Comparison of ENCODE assay signal across 14 cellular contexts in the genomic region with DNA sequence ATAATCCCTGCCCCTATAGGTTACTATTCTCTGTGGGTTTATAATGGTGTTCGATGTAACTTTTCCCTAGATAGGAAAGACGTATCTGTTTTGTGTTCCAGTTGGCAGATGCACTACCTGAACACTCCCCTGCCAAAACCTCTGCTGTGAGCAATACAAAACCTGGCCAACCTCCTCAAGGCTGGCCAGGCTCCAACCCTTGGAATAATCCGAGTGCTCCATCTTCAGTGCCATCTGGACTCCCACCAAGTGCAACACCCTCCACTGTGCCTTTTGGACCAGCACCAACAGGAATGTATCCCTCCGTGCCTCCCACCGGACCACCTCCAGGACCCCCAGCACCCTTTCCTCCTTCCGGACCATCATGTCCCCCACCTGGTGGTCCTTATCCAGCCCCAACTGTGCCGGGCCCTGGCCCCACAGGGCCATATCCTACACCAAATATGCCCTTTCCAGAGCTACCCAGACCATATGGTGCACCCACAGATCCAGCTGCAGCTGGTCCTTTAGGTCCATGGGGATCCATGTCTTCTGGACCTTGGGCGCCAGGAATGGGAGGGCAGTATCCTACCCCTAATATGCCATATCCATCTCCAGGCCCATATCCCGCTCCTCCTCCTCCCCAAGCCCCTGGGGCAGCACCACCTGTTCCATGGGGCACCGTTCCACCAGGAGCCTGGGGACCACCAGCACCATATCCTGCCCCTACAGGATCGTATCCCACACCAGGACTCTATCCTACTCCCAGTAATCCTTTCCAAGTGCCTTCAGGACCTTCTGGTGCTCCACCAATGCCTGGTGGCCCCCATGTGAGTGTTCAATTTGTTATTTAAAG. TPM values are rescaled to one million over a fixed set of nuclear protein-coding genes. Genes with fewer than 3 reads are reported as not detected.
DNase-seq lines count a peak whose midpoint lies in the region; ATAC-seq and TF ChIP-seq lines count a peak whose summit lies in the region.
"Had no signal": no experiment of that assay in that cellular context is flagged by ENCODE, and none has a peak within 500 bp of the region (broad histone marks: within the 10 kb centered on the region; RNA-seq: fewer than 3 reads in every experiment).

No MANE protein-coding gene starts in this region.

- no peak for ATAC-seq in HG02870 (IDR thresholded peaks at IDR 0.05; ENCODE audit: unreplicated experiment)
- ATAC-seq: stimulated activated naive CD8-positive, alpha-beta T cell treated with anti-CD3 and anti-CD28 coated beads, Interleukin-15, Interleukin-2, amounts not matched to agents 100 U/mL and 50 U/mL, for 24 hours had no signal

- no peak overlapping the region for H3K9ac ChIP-seq in smooth muscle cell (ENCODE audit: low read depth)

- H3K27me3 Mint-ChIP-seq in endothelial cell (ENCODE audit: unreplicated experiment): no peaks in the 10 kb centered on the region
- no peaks in the 10 kb centered on the region for H3K27me3 Mint-ChIP-seq in neural crest cell (ENCODE audit: low read depth)
- H3K27me3 Mint-ChIP-seq in activated T-helper 1 cell treated with anti-CD3 and anti-CD28 coated beads, Interleukin-12 subunit alpha, Interleukin-12 subunit beta, Interleukin-2, Interleukin-4 antibody, amounts not matched to agents 30 ng/mL and 10 ng/mL and 1 ng/mL, durations not matched to agents 14 hours and 24 hours and 36 hours (ENCODE audit: insufficient read depth): no peaks in the 10 kb centered on the region
- H3K27me3 Mint-ChIP-seq: activated B cell treated with CpG ODN at 0.5 μM for 24 hours had no signal

- no peak overlapping the region for H3K27ac ChIP-seq in smooth muscle cell (ENCODE audit: low read depth)
- H3K27ac ChIP-seq: hepatocyte had no signal

- H3K4me3 ChIP-seq in smooth muscle cell: no peak overlapping the region
- H3K4me3 ChIP-seq: hepatocyte had no signal

- no peak overlapping the region for H3K4me2 ChIP-seq in smooth muscle cell
- H3K4me2 ChIP-seq: hepatocyte had no signal

- peaks cover 15% of the 10 kb centered on the region for H3K36me3 Mint-ChIP-seq in endothelial cell (ENCODE audit: low read depth, unreplicated experiment)
- H3K36me3 Mint-ChIP-seq in neural crest cell (ENCODE audit: low read depth): peaks cover 37% of the 10 kb centered on the region
- peaks cover 57% of the 10 kb centered on the region for H3K36me3 Mint-ChIP-seq in activated T-helper 1 cell treated with anti-CD3 and anti-CD28 coated beads, Interleukin-12 subunit alpha, Interleukin-12 subunit beta, Interleukin-2, Interleukin-4 antibody, amounts not matched to agents 30 ng/mL and 10 ng/mL and 1 ng/mL, durations not matched to agents 14 hours and 24 hours and 36 hours (ENCODE audit: low read depth)

- H3K9me3 Mint-ChIP-seq in endothelial cell (ENCODE audit: unreplicated experiment) (no peaks in the 10 kb centered on the region), neural crest cell (no peaks in the 10 kb centered on the region)
- no peaks in the 10 kb centered on the region for H3K9me3 Mint-ChIP-seq in activated T-helper 1 cell treated with anti-CD3 and anti-CD28 coated beads, Interleukin-12 subunit alpha, Interleukin-12 subunit beta, Interleukin-2, Interleukin-4 antibody, amounts not matched to agents 30 ng/mL and 10 ng/mL and 1 ng/mL, durations not matched to agents 14 hours and 24 hours and 36 hours
- H3K9me3 Mint-ChIP-seq: activated B cell treated with CpG ODN at 0.5 μM for 24 hours had no signal

- TF ChIP-seq CTCF in endothelial cell (IDR thresholded peaks at IDR 0.05; ENCODE audit: unreplicated experiment): no peak
- no peak for TF ChIP-seq CTCF in neural crest cell (conservative IDR thresholded peaks at IDR 0.05)
- TF ChIP-seq CTCF in smooth muscle cell (IDR thresholded peaks at IDR 0.05; ENCODE audit: borderline replicate concordance, insufficient read depth, poor library complexity, severe bottlenecking): no peak

- peaks cover 87% of the 10 kb centered on the region for H4K20me1 ChIP-seq in smooth muscle cell (ENCODE audit: low read depth)

- H3K9me3 ChIP-seq in smooth muscle cell (replicated peaks; ENCODE audit: low read depth): no peaks in the 10 kb centered on the region
- H3K9me3 ChIP-seq: BE2C had no signal

- peak; percentile 56 for DNase-seq in D341Med (ENCODE audit: low spot score)
- peak; percentile 91 for DNase-seq in NCI-H2171 treated with DMSO at 0.1 percent for 48 hours (lab: John Stamatoyannopoulos, UW)
- DNase-seq in endothelial cell (ENCODE audit: low spot score): no peak
- DNase-seq in neural crest cell (ENCODE audit: low read depth, low spot score): no peak
- DNase-seq in GM19238 (ENCODE audit: insufficient read length, low spot score): no peak
- DNase-seq in smooth muscle cell (lab: John Stamatoyannopoulos, UW; ENCODE audit: unreplicated experiment): no peak
- DNase-seq in activated T-helper 1 cell treated with anti-CD3 and anti-CD28 coated beads, Interleukin-12 subunit alpha, Interleukin-12 subunit beta, Interleukin-2, Interleukin-4 antibody, amounts not matched to agents 30 ng/mL and 10 ng/mL and 1 ng/mL, durations not matched to agents 14 hours and 24 hours and 36 hours (ENCODE audit: low spot score): no peak
- DNase-seq: activated B cell treated with CpG ODN at 0.5 μM for 24 hours; activated T-cell treated with anti-CD3 and anti-CD28 coated beads, Interleukin-2, amount 50 U/mL, for 1 hour; BE2C; stimulated activated CD4-positive, alpha-beta T cell treated with anti-CD3 and anti-CD28 coated beads, Interleukin-2, amount 100 ng/mL, for 48 hours; stimulated activated naive CD8-positive, alpha-beta T cell treated with anti-CD3 and anti-CD28 coated beads, Interleukin-15, Interleukin-2, amounts not matched to agents 100 U/mL and 50 U/mL, for 24 hours had no signal

- H3F3A ChIP-seq in smooth muscle cell (ENCODE audit: low read depth): peaks cover 22% of the 10 kb centered on the region

- H3K27ac Mint-ChIP-seq in endothelial cell (ENCODE audit: unreplicated experiment): no peak overlapping the region
- H3K27ac Mint-ChIP-seq in neural crest cell (ENCODE audit: unreplicated experiment): peak overlapping the region; percentile 62
- H3K27ac Mint-ChIP-seq in activated T-helper 1 cell treated with anti-CD3 and anti-CD28 coated beads, Interleukin-12 subunit alpha, Interleukin-12 subunit beta, Interleukin-2, Interleukin-4 antibody, amounts not matched to agents 30 ng/mL and 10 ng/mL and 1 ng/mL, durations not matched to agents 14 hours and 24 hours and 36 hours: no peak overlapping the region
- H3K27ac Mint-ChIP-seq: activated B cell treated with CpG ODN at 0.5 μM for 24 hours had no signal

- peaks cover 21% of the 10 kb centered on the region for H3K36me3 ChIP-seq in smooth muscle cell (ENCODE audit: low read depth)

- H3K79me2 ChIP-seq in smooth muscle cell (ENCODE audit: low read depth): peaks cover 56% of the 10 kb centered on the region

- no peaks in the 10 kb centered on the region for H3K4me1 ChIP-seq in smooth muscle cell (ENCODE audit: low read depth)
- H3K4me1 ChIP-seq: BE2C had no signal

- intact Hi-C loops in activated T-helper 1 cell treated with anti-CD3 and anti-CD28 coated beads, Interleukin-12 subunit alpha, Interleukin-12 subunit beta, Interleukin-2, Interleukin-4 antibody, amounts not matched to agents 30 ng/mL and 10 ng/mL and 1 ng/mL, durations not matched to agents 14 hours and 24 hours and 36 hours (cut with micrococcal nuclease): no loop called here

- H2AFZ ChIP-seq in smooth muscle cell (ENCODE audit: low read depth): no peak overlapping the region
- H2AFZ ChIP-seq: hepatocyte had no signal

- no peaks in the 10 kb centered on the region for H3K4me1 Mint-ChIP-seq in endothelial cell (ENCODE audit: unreplicated experiment)
- peaks cover 12% of the 10 kb centered on the region for H3K4me1 Mint-ChIP-seq in neural crest cell
- peaks cover 30% of the 10 kb centered on the region for H3K4me1 Mint-ChIP-seq in activated T-helper 1 cell treated with anti-CD3 and anti-CD28 coated beads, Interleukin-12 subunit alpha, Interleukin-12 subunit beta, Interleukin-2, Interleukin-4 antibody, amounts not matched to agents 30 ng/mL and 10 ng/mL and 1 ng/mL, durations not matched to agents 14 hours and 24 hours and 36 hours (ENCODE audit: low read depth)

- H3K4me3 Mint-ChIP-seq in endothelial cell (ENCODE audit: unreplicated experiment): peak overlapping the region; percentile 71
- H3K4me3 Mint-ChIP-seq in neural crest cell: no peak overlapping the region
- H3K4me3 Mint-ChIP-seq in activated T-helper 1 cell treated with anti-CD3 and anti-CD28 coated beads, Interleukin-12 subunit alpha, Interleukin-12 subunit beta, Interleukin-2, Interleukin-4 antibody, amounts not matched to agents 30 ng/mL and 10 ng/mL and 1 ng/mL, durations not matched to agents 14 hours and 24 hours and 36 hours: no peak overlapping the region
- H3K4me3 Mint-ChIP-seq: activated B cell treated with CpG ODN at 0.5 μM for 24 hours had no signal

- H3K27me3 ChIP-seq in smooth muscle cell (ENCODE audit: low read depth): no peaks in the 10 kb centered on the region
- H3K27me3 ChIP-seq: BE2C, hepatocyte had no signal

- 98% methylated on average over 11 of the region's 11 CpGs for WGBS in smooth muscle cell (ENCODE audit: low lambda C conversion rate)

RNA-seq across cellular contexts. Expression of gene MAPK1IP1L, which starts 11.3 kb away (rescaled TPM):
- total RNA-seq in endothelial cell (ENCODE audit: unreplicated experiment) (106 TPM), neural crest cell (141 and 151 TPM in 2 replicates), smooth muscle cell (109 and 176 TPM in 2 replicates)
- polyA plus RNA-seq in smooth muscle cell: 89.0 and 89.7 TPM in 2 replicates
- 139 and 141 TPM in 2 replicates for total RNA-seq in activated T-helper 1 cell treated with anti-CD3 and anti-CD28 coated beads, Interleukin-12 subunit alpha, Interleukin-12 subunit beta, Interleukin-2, Interleukin-4 antibody, amounts not matched to agents 30 ng/mL and 10 ng/mL and 1 ng/mL, durations not matched to agents 14 hours and 24 hours and 36 hours

RNA-seq across cellular contexts. Expression of gene SOCS4, which starts 35.7 kb away (rescaled TPM):
- 23.7 TPM for total RNA-seq in endothelial cell (ENCODE audit: unreplicated experiment)
- 32.8 and 38.6 TPM in 2 replicates for total RNA-seq in neural crest cell
- total RNA-seq in smooth muscle cell: 19.6 and 22.2 TPM in 2 replicates
- 3.8 and 4.8 TPM in 2 replicates for polyA plus RNA-seq in smooth muscle cell
- 40.5 and 42.3 TPM in 2 replicates for total RNA-seq in activated T-helper 1 cell treated with anti-CD3 and anti-CD28 coated beads, Interleukin-12 subunit alpha, Interleukin-12 subunit beta, Interleukin-2, Interleukin-4 antibody, amounts not matched to agents 30 ng/mL and 10 ng/mL and 1 ng/mL, durations not matched to agents 14 hours and 24 hours and 36 hours

RNA-seq across cellular contexts. Expression of gene WDHD1, which starts 35.8 kb away (rescaled TPM):
- total RNA-seq in endothelial cell (ENCODE audit: unreplicated experiment) (15.0 TPM), neural crest cell (56.2 and 60.6 TPM in 2 replicates), smooth muscle cell (9.4 and 14.6 TPM in 2 replicates)
- 5.3 and 5.7 TPM in 2 replicates for polyA plus RNA-seq in smooth muscle cell
- 53.8 and 54.1 TPM in 2 replicates for total RNA-seq in activated T-helper 1 cell treated with anti-CD3 and anti-CD28 coated beads, Interleukin-12 subunit alpha, Interleukin-12 subunit beta, Interleukin-2, Interleukin-4 antibody, amounts not matched to agents 30 ng/mL and 10 ng/mL and 1 ng/mL, durations not matched to agents 14 hours and 24 hours and 36 hours

Comparison
In these comparisons a context has a peak if more than half of its experiments do, and no peak if none do; other contexts are left out.
1. DNase-seq: peak in D341Med (single experiment) and NCI-H2171 treated with DMSO at 0.1 percent for 48 hours (single experiment); none in endothelial cell (single experiment), neural crest cell (single experiment), GM19238 (single experiment), smooth muscle cell (single experiment) and activated T-helper 1 cell treated with anti-CD3 and anti-CD28 coated beads, Interleukin-12 subunit alpha, Interleukin-12 subunit beta, Interleukin-2, Interleukin-4 antibody, amounts not matched to agents 30 ng/mL and 10 ng/mL and 1 ng/mL, durations not matched to agents 14 hours and 24 hours and 36 hours (single experiment).